15 cellular contexts compared by ENCODE assay signal in genomic region chr15:58309993-58310928, GRCh38.
DNase-seq lines count a peak whose midpoint lies in the region; ATAC-seq, FAIRE-seq and TF ChIP-seq lines count a peak whose summit lies in the region.
"Had no signal": no experiment of that assay in that cellular context is flagged by ENCODE, and none has a peak within 500 bp of the region (broad histone marks: within the 10 kb centered on the region; RNA-seq: fewer than 3 reads in every experiment).

No MANE protein-coding gene starts in this region.

- POLR2A ChIA-PET in IMR-90 (lab: Charles Lee; ENCODE audit: unreplicated experiment) (no interaction called here), K562 (lab: Yijun Ruan, JAX) (interaction anchor here (1.5 kb wide), 1 partner anchor 11 kb away, joined by 4 read pairs; no protein-coding TSS in a partner anchor)

- H3K9me3 ChIP-seq in IMR-90 (ENCODE audit: control insufficient read depth, insufficient read depth, low read length) (no peaks in the 10 kb centered on the region), K562 (replicated peaks; ENCODE audit: control insufficient read depth, insufficient read depth, low read depth, low read length) (no peaks in the 10 kb centered on the region), right cardiac atrium (ENCODE audit: control insufficient read depth, low read length) (no peaks in the 10 kb centered on the region)
- H3K9me3 ChIP-seq: SJSA1 had no signal

- DNase-seq in IMR-90 = no peak
- no peak for DNase-seq in K562 (ENCODE audit: extremely low read depth in 1 of 4, low spot score in 3 of 4)
- DNase-seq in right cardiac atrium = peak; percentile 72 to 80 (median 79)
- DNase-seq in HUDEP-2 (lab: John Stamatoyannopoulos, UW; ENCODE audit: unreplicated experiment in 76 of 76) = no peak
- no peak for DNase-seq in SKM-1 treated with dmso at 0.1 percent for 144 hours (lab: John Stamatoyannopoulos, UW; ENCODE audit: unreplicated experiment)
- DNase-seq in SIG-M5 treated with dmso at 0.1 percent for 504 hours (lab: John Stamatoyannopoulos, UW; ENCODE audit: unreplicated experiment) = no peak
- no peak for DNase-seq in T-helper 2 cell
- DNase-seq: activated CD4-positive, alpha-beta memory T cell treated with anti-CD3 and anti-CD28 coated beads, Interleukin-2, amount 10 ng/mL, durations not matched to agents 7 days and 5 days; HCEC 1CT; NCI-H1105; NK-92 treated with Interleukin-12 subunit alpha and Interleukin-12 subunit beta, amount 100 ng/mL, for 24 hours had no signal

- no peaks in the 10 kb centered on the region for H3K79me1 ChIP-seq in IMR-90 (ENCODE audit: low read depth in 1 of 2, low read length in 2 of 2)

- H2AFZ ChIP-seq in IMR-90 (replicated peaks; ENCODE audit: low read length, poor library complexity) = no peak overlapping the region
- peak overlapping the region; percentile 61 for H2AFZ ChIP-seq in K562 (ENCODE audit: low read depth, low read length)

- in situ Hi-C loops in IMR-90 (cut with MboI; ENCODE audit: low sequenced_read_pairs) = no loop called here
- in situ Hi-C loops in K562 (cut with MboI) = no loop called here

- H3K4me1 ChIP-seq in IMR-90 (ENCODE audit: control insufficient read depth, insufficient read depth, low read length) (peaks cover 13% of the 10 kb centered on the region), K562 (replicated peaks in 1 of 2; ENCODE audit: control insufficient read depth in 2 of 2, insufficient read depth in 2 of 2, low read length in 2 of 2) (peaks cover 4 to 16% of the 10 kb centered on the region in 2 experiments), right cardiac atrium (ENCODE audit: control insufficient read depth, insufficient read depth, low read length) (peaks cover 7% of the 10 kb centered on the region)

- H3K4me3 ChIP-seq in IMR-90 (ENCODE audit: insufficient read depth, low read depth, low read length) (no peak overlapping the region), K562 (no peak overlapping the region), right cardiac atrium (ENCODE audit: low read length) (no peak overlapping the region), skin epidermis (no peak overlapping the region)
- H3K4me3 ChIP-seq: SJSA1 had no signal

- CTCF ChIA-PET in IMR-90 (lab: Yijun Ruan, JAX) = interaction anchor here (0.6 kb wide), 1 partner anchor 229 kb away, joined by 3 read pairs; no protein-coding TSS in a partner anchor
- CTCF ChIA-PET in K562 (lab: Yijun Ruan, JAX; ENCODE audit: low intra/inter-chr PET ratio) = no interaction called here

- 82% methylated on average over 3 of the region's 19 CpGs; no CpG with 5 or more reads in 1 of the 2 experiments for WGBS in IMR-90 (ENCODE audit: extremely low coverage in 2 of 2, insufficient read length in 1 of 2), 2 experiments
- 76% methylated on average over 19 of the region's 19 CpGs for WGBS in K562 (ENCODE audit: insufficient coverage, low coverage, missing lambda C conversion rate)
- WGBS in right cardiac atrium = 66% methylated on average over 19 of the region's 19 CpGs

- H3K27me3 ChIP-seq in IMR-90 (ENCODE audit: control insufficient read depth, insufficient read depth, low read length) = no peaks in the 10 kb centered on the region
- H3K27me3 ChIP-seq in K562 (ENCODE audit: control insufficient read depth in 2 of 2, insufficient read depth in 2 of 2, low read length in 2 of 2) = no peaks in the 10 kb centered on the region
- H3K27me3 ChIP-seq in right cardiac atrium (ENCODE audit: control insufficient read depth, insufficient read depth) = no peaks in the 10 kb centered on the region
- H3K27me3 ChIP-seq: SJSA1 had no signal

- H2BK5ac ChIP-seq in IMR-90 (ENCODE audit: low read depth, low read length, poor library complexity, severe bottlenecking) = no peak overlapping the region

- H3K18ac ChIP-seq in IMR-90 (ENCODE audit: low read depth, low read length) = no peak overlapping the region

- H3K27ac ChIP-seq in IMR-90 (ENCODE audit: insufficient read depth, low read length) (no peak overlapping the region), K562 (ENCODE audit: extremely low read depth, low read depth, low read length) (no peak overlapping the region), right cardiac atrium (ENCODE audit: low read length) (no peak overlapping the region), skin epidermis (peak overlapping the region in 15 of 21 experiments; percentile 0 to 75 (median 29))
- H3K27ac ChIP-seq: SJSA1 had no signal

- no peak for ATAC-seq in IMR-90 (ENCODE audit: low read depth)
- ATAC-seq in K562 = peak; percentile 41; the same call in 2 of the 3 replicates
- ATAC-seq in right cardiac atrium = peak; percentile 75 to 78
- ATAC-seq: stimulated activated effector memory CD8-positive, alpha-beta T cell treated with anti-CD3 and anti-CD28 coated beads, Interleukin-12 subunit alpha, Interleukin-12 subunit beta, amount 100 ng/mL, for 72 hours had no signal

- intact Hi-C loops in IMR-90 (cut with micrococcal nuclease) (no loop called here), K562 (cut with micrococcal nuclease) (loop anchor here (5.0 kb wide), 1 partner anchor 42 kb away; no protein-coding TSS in a partner anchor), right cardiac atrium (cut with DNase I) (no loop called here)

- no peak overlapping the region for H3K9ac ChIP-seq in IMR-90 (ENCODE audit: low read depth, low read length)
- peak overlapping the region in 1 of 2 experiments; percentile 32; a peak in 1 of 4 replicates for H3K9ac ChIP-seq in K562 (ENCODE audit: insufficient read depth in 1 of 2, low read depth in 2 of 2, low read length in 2 of 2)

- H4K91ac ChIP-seq in IMR-90 (ENCODE audit: insufficient read depth, low read depth, low read length) = no peak overlapping the region

- BruUV-seq in IMR-90 (replicated peaks; lab: Mats Ljungman, UMichigan) (no TSS peak), K562 (replicated peaks; lab: Mats Ljungman, UMichigan) (no TSS peak)

- no peak overlapping the region for H3K4me2 ChIP-seq in IMR-90 (ENCODE audit: low read depth, low read length)
- H3K4me2 ChIP-seq in K562 (ENCODE audit: insufficient read depth, low read length) = no peak overlapping the region

- H3K4ac ChIP-seq in IMR-90 (ENCODE audit: low read depth, low read length) = no peak overlapping the region

- TF ChIP-seq CTCF in IMR-90 (conservative IDR thresholded peaks at IDR 0.05; ENCODE audit: low read depth, low read length) = no peak
- 0 out of 6 replicates have a peak, but pooled peaks of 1 of the 3 experiments have one; percentile 12 for TF ChIP-seq CTCF in K562 (IDR thresholded peaks at IDR 0.05 in 2 of 3, conservative IDR thresholded peaks at IDR 0.05 in 1 of 3; ENCODE audit: insufficient read depth in 2 of 3, low read depth in 1 of 3, low read length in 3 of 3)

- no peak overlapping the region for H2BK15ac ChIP-seq in IMR-90 (ENCODE audit: low read depth, low read length)

- H3K23ac ChIP-seq in IMR-90 (ENCODE audit: low read depth, low read length) = no peak overlapping the region

- no peak overlapping the region for H4K8ac ChIP-seq in IMR-90 (ENCODE audit: low read depth in 2 of 2, low read length in 2 of 2)

- no peak for TF ChIP-seq EP300 in K562 (IDR thresholded peaks at IDR 0.05; ENCODE audit: low read length)

- no peak overlapping the region for H3K14ac ChIP-seq in IMR-90 (replicated peaks; ENCODE audit: low read depth, low read length)

- FAIRE-seq in K562 (lab: Jason Lieb, UNC) = no peak
- FAIRE-seq: TTC549 had no signal

- TF ChIP-seq RAD21 in IMR-90 (IDR thresholded peaks at IDR 0.05; ENCODE audit: low read length) = no peak
- peak in 1 of 2 experiments; percentile 16; a peak in 1 of 4 replicates for TF ChIP-seq RAD21 in K562 (CRISPR knock-in tag; conservative IDR thresholded peaks at IDR 0.05 in 1 of 2, IDR thresholded peaks at IDR 0.05 in 1 of 2)

- H3K9me1 ChIP-seq in IMR-90 (ENCODE audit: insufficient read depth, low read length) (peaks cover 9% of the 10 kb centered on the region; the same call in 1 of the 2 replicates), K562 (ENCODE audit: control insufficient read depth, insufficient read depth, low read length) (no peaks in the 10 kb centered on the region)

- H3K36me3 ChIP-seq in IMR-90 (ENCODE audit: control insufficient read depth, insufficient read depth, low read length) = no peaks in the 10 kb centered on the region
- no peaks in the 10 kb centered on the region for H3K36me3 ChIP-seq in K562 (ENCODE audit: control insufficient read depth, insufficient read depth, low read length)
- H3K36me3 ChIP-seq: SJSA1 had no signal

- H3K79me2 ChIP-seq in K562 (ENCODE audit: control insufficient read depth, insufficient read depth, low read length) = no peaks in the 10 kb centered on the region

- H2AK5ac ChIP-seq in IMR-90 (ENCODE audit: low read depth, low read length) = peak overlapping the region; percentile 28; the same call in 1 of the 2 replicates

- no peak overlapping the region for H4K5ac ChIP-seq in IMR-90 (ENCODE audit: low read depth, low read length)

- H2AK9ac ChIP-seq in IMR-90 (replicated peaks; ENCODE audit: low read depth, low read length, poor library complexity) = no peak overlapping the region

- dilution Hi-C loops in IMR-90 (cut with HindIII; ENCODE audit: low sequenced_read_pairs, unreplicated experiment) = no loop called here

- TF ChIP-seq POLR2A in IMR-90 (IDR thresholded peaks at IDR 0.05; ENCODE audit: low read depth, low read length) (no peak), K562 (conservative IDR thresholded peaks at IDR 0.05) (no peak)

- H2BK120ac ChIP-seq in IMR-90 (ENCODE audit: low read depth, low read length) = no peak overlapping the region

- H3K56ac ChIP-seq in IMR-90 (ENCODE audit: extremely low read depth, insufficient read depth, low read length) = no peak overlapping the region

- H2BK20ac ChIP-seq in IMR-90 (ENCODE audit: low read depth, low read length) = no peak overlapping the region

- H4K20me1 ChIP-seq in IMR-90 (ENCODE audit: insufficient read depth, low read length) (no peaks in the 10 kb centered on the region), K562 (replicated peaks; ENCODE audit: control insufficient read depth, insufficient read depth, low read length) (no peaks in the 10 kb centered on the region)

TF ChIP-seq in IMR-90, 13 proteins besides CTCF, POLR2A, EP300 and RAD21 (continues in another document):
- TF ChIP-seq RCOR1 (IDR thresholded peaks at IDR 0.05; ENCODE audit: insufficient replicate concordance, low read length) (no peak), RFX5 (IDR thresholded peaks at IDR 0.05; ENCODE audit: low read depth, low read length) (no peak), SMC3 (IDR thresholded peaks at IDR 0.05; ENCODE audit: low read depth, low read length) (no peak), MAZ (IDR thresholded peaks at IDR 0.05; ENCODE audit: borderline replicate concordance, low read depth, low read length) (no peak), FOS (IDR thresholded peaks at IDR 0.05; ENCODE audit: low read depth, low read length) (no peak)

TF ChIP-seq in K562, 482 proteins besides CTCF, POLR2A, EP300 and RAD21:
- TF ChIP-seq BRD9 (IDR thresholded peaks at IDR 0.05; ENCODE audit: low read depth, partially characterized antibody) (no peak), NFIC (IDR thresholded peaks at IDR 0.05) (peak; percentile 15; the same call in 1 of the 2 replicates), SRF (CRISPR knock-in tag; IDR thresholded peaks at IDR 0.05) (0 out of 4 replicates have a peak, but pooled peaks of 1 of the 2 experiments have one; percentile 14)
TF ChIP-seq in K562: peak in this region for 2.

Comparison
In these comparisons a context has a peak if more than half of its experiments do, and no peak if none do; other contexts are left out.
1. DNase-seq: peak in right cardiac atrium (3 of 3); none in IMR-90 (single experiment), K562 (0 of 4), HUDEP-2 (0 of 76), SKM-1 treated with dmso at 0.1 percent for 144 hours (single experiment), SIG-M5 treated with dmso at 0.1 percent for 504 hours (single experiment) and T-helper 2 cell (0 of 5).
2. H3K27ac ChIP-seq: peak in skin epidermis (15 of 21); none in IMR-90 (single experiment), K562 (single experiment) and right cardiac atrium (single experiment).